ENCODE assay signal across 1 cellular context in genomic region chr4:7803371-7803770, GRCh38.
TF ChIP-seq lines count a peak whose summit lies in the region.

No MANE protein-coding gene starts in this region.

TF ChIP-seq in H1, 55 proteins besides CTCF, POLR2A, EP300 and RAD21 (continued from another document):
- TF ChIP-seq NRF1 (IDR thresholded peaks at IDR 0.05; ENCODE audit: low read depth, low read length) (no peak), CHD7 (IDR thresholded peaks at IDR 0.05; ENCODE audit: insufficient replicate concordance, low read length) (no peak), BACH1 (IDR thresholded peaks at IDR 0.05; ENCODE audit: low read length) (no peak)
